In the genomic region with DNA sequence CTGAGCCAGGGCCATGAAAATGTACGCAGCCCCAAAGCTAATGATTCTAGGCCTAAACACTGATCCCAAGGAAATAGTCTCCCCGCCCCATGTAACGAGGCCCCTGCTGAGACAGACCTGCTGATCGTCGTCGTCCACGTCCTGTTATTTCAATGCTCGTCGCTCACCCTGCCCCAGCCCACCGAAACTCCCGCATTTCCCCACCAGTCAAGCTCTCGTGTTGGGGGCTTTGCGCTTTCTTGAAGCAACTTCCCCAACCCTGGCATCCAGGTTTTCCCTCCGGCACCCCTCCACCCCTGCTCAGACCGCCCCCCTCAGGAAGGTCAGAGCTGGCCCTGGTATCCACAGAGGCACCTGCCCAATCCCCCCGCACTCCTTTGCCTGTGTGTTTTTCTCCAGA, we compare ENCODE assay signal across 1 cellular context.
TF ChIP-seq lines count a peak whose summit lies in the region.

No MANE protein-coding gene starts in this region.

TF ChIP-seq in IMR-90, 13 proteins besides CTCF, POLR2A, EP300 and RAD21 (continued from another document):
- TF ChIP-seq RFX5 (IDR thresholded peaks at IDR 0.05; ENCODE audit: low read depth, low read length) (no peak), MAFK (IDR thresholded peaks at IDR 0.05; ENCODE audit: low read depth, low read length) (no peak)
- TF ChIP-seq, protein P1, sequence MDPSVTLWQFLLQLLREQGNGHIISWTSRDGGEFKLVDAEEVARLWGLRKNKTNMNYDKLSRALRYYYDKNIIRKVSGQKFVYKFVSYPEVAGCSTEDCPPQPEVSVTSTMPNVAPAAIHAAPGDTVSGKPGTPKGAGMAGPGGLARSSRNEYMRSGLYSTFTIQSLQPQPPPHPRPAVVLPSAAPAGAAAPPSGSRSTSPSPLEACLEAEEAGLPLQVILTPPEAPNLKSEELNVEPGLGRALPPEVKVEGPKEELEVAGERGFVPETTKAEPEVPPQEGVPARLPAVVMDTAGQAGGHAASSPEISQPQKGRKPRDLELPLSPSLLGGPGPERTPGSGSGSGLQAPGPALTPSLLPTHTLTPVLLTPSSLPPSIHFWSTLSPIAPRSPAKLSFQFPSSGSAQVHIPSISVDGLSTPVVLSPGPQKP (IDR thresholded peaks at IDR 0.05; ENCODE audit: borderline replicate concordance, low read depth, low read length): no peak
